Comparison of ENCODE assay signal across 6 cellular contexts in the genomic region with DNA sequence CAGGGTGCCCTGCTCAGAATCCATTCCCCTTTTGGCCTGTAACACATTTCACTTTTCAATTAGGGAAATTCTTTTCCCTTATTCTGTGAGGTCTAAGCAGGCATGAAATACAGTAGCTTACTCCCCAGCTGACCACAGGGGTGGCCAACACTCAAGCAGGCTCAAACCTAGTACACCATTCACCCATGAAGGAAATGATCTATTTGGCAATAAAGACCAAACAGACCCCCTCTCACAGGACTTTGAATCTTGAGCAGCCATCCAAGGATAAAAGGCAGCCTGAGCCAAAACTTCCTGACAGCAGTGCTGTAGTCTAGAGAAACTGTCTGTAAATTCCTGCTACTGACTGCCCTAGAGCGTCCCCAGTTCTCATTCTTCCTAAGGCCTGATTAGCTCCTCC. TPM values are rescaled to one million over a fixed set of nuclear protein-coding genes. Genes with fewer than 3 reads are reported as not detected.
"Had no signal": no experiment of that assay in that cellular context is flagged by ENCODE, and none has a peak within 500 bp of the region (broad histone marks: within the 10 kb centered on the region; RNA-seq: fewer than 3 reads in every experiment).

No MANE protein-coding gene starts in this region.

- H3K4me3 Mint-ChIP-seq: IgD-negative memory B cell had no signal

- H3K27ac ChIP-seq: HL-60 had no signal

- FAIRE-seq: HepG2, HTR-8/SVneo, K562 had no signal

- DNase-seq: IMR-90 had no signal

- H3K4me3 ChIP-seq: K562 had no signal

- H3K27me3 Mint-ChIP-seq: IgD-negative memory B cell had no signal

- ATAC-seq: HepG2, K562 had no signal

RNA-seq across cellular contexts. Expression of a gene that starts 48.2 kb away (rescaled TPM):
- polyA plus RNA-seq: K562 had no signal
